8 cellular contexts compared by ENCODE assay signal in the genomic region with DNA sequence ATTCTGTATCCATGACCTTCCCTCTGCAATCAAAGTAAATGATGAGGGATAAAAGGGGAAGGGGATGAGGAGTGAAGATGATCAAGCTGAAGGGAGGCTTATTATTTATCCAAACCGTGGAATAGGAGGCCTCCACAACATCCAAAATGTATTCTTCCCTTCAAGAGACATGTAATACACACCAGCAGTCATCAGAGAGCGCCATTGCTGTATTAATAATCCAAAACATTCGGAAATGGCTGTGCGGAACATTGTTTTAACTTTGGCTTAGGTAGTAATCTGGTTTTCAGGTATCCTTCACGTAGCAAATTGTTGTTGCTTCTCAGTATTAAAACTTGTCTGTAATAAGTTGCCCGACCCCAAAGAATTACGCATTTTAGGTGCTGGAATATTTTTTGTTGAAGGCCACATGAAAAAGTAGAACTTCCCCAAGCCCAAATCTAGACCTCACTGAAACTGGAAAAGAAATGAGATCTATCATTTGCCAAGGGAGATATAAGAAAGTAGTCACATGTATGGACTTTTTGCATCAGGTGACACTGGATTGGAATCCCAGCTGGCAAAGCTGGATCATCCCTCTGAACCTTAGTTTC. TPM values are rescaled to one million over a fixed set of nuclear protein-coding genes. Genes with fewer than 3 reads are reported as not detected.
DNase-seq lines count a peak whose midpoint lies in the region; ATAC-seq and TF ChIP-seq lines count a peak whose summit lies in the region.

No MANE protein-coding gene starts in this region.

- peaks cover 32% of the 10 kb centered on the region for H3K4me1 Mint-ChIP-seq in CD4-positive, alpha-beta T cell (ENCODE audit: low read depth)
- peaks cover 37% of the 10 kb centered on the region for H3K4me1 Mint-ChIP-seq in GM23338
- peaks cover 24% of the 10 kb centered on the region for H3K4me1 Mint-ChIP-seq in activated CD8-positive, alpha-beta T cell treated with anti-CD3 and anti-CD28 coated beads, Interleukin-2, amount 10 ng/mL, durations not matched to agents 7 days and 5 days (ENCODE audit: low read depth)

- H3F3A ChIP-seq in GM23338 (replicated peaks; ENCODE audit: low read depth): no peaks in the 10 kb centered on the region

- WGBS in trophoblast cell (ENCODE audit: extremely low coverage, insufficient coverage, insufficient read length): no CpG with 5 or more reads among the region's 7 CpGs

- intact Hi-C loops in CD4-positive, alpha-beta T cell (cut with DNase I, micrococcal nuclease): loop anchor here (1.0 to 10.0 kb wide), 4 partner anchors 354 to 1318 kb away; a partner anchor contains a TSS

- POLR2A ChIA-PET in CD4-positive, alpha-beta T cell (lab: Charles Lee): interaction anchor here (0.7 to 1.4 kb wide), 2 partner anchors 269 to 306 kb away, joined by 4 read pairs; a partner anchor contains a TSS
- POLR2A ChIA-PET in activated CD8-positive, alpha-beta T cell treated with anti-CD3 and anti-CD28 coated beads, Interleukin-2, amount 10 ng/mL, durations not matched to agents 7 days and 5 days (lab: Charles Lee): no interaction called here

- H3K27me3 Mint-ChIP-seq in CD4-positive, alpha-beta T cell: no peaks in the 10 kb centered on the region
- peaks cover 10% of the 10 kb centered on the region for H3K27me3 Mint-ChIP-seq in GM23338 (ENCODE audit: insufficient read depth, low read depth, poor library complexity)
- no peaks in the 10 kb centered on the region for H3K27me3 Mint-ChIP-seq in activated CD8-positive, alpha-beta T cell treated with anti-CD3 and anti-CD28 coated beads, Interleukin-2, amount 10 ng/mL, durations not matched to agents 7 days and 5 days (ENCODE audit: low read depth)

- no peak overlapping the region for H3K4ac ChIP-seq in trophoblast cell (ENCODE audit: low read depth, low read length)

- H3K9me3 ChIP-seq in CD4-positive, alpha-beta T cell (ENCODE audit: control insufficient read depth, low read length): no peaks in the 10 kb centered on the region
- H3K9me3 ChIP-seq in trophoblast cell (ENCODE audit: insufficient read depth, low read depth, low read length): no peaks in the 10 kb centered on the region

- H4K8ac ChIP-seq in trophoblast cell (ENCODE audit: low read depth, low read length): no peak overlapping the region

- CTCF ChIA-PET in CD4-positive, alpha-beta T cell (lab: Charles Lee): interaction anchor here (2.0 to 3.7 kb wide), 3 partner anchors 46 to 355 kb away, joined by 6 to 17 read pairs (median 8); no protein-coding TSS in a partner anchor
- CTCF ChIA-PET in activated CD8-positive, alpha-beta T cell treated with anti-CD3 and anti-CD28 coated beads, Interleukin-2, amount 10 ng/mL, durations not matched to agents 7 days and 5 days (lab: Charles Lee): interaction anchor here (0.7 to 3.6 kb wide), 8 partner anchors 46 to 693 kb away, joined by 3 to 41 read pairs (median 4); no protein-coding TSS in a partner anchor

- no peak overlapping the region for H3K4me3 ChIP-seq in GM23338
- no peak overlapping the region for H3K4me3 ChIP-seq in trophoblast cell (ENCODE audit: low read depth, low read length)

- no peak overlapping the region for H3K18ac ChIP-seq in trophoblast cell (ENCODE audit: low read length)

- no peak overlapping the region for H3K23ac ChIP-seq in trophoblast cell (ENCODE audit: low read length)

- no peak overlapping the region for H4K91ac ChIP-seq in trophoblast cell (ENCODE audit: low read depth, low read length)

- peaks cover 21% of the 10 kb centered on the region for H3K79me2 ChIP-seq in GM23338 (replicated peaks; ENCODE audit: insufficient read depth)
- peaks cover 8% of the 10 kb centered on the region for H3K79me2 ChIP-seq in trophoblast cell (ENCODE audit: control insufficient read depth, insufficient read depth, low read length, poor library complexity)

- ATAC-seq in CD4-positive, alpha-beta T cell (ENCODE audit: poor library complexity): peak; percentile 9
- ATAC-seq in GM23338 (no peak), HG02970 (IDR thresholded peaks at IDR 0.05; ENCODE audit: low FRiP score, unreplicated experiment) (no peak), HG02759 (IDR thresholded peaks at IDR 0.05; ENCODE audit: unreplicated experiment) (no peak)
- ATAC-seq in activated CD8-positive, alpha-beta T cell treated with anti-CD3 and anti-CD28 coated beads, Interleukin-2, amount 10 ng/mL, durations not matched to agents 7 days and 5 days: no peak

- no peak overlapping the region for H2BK5ac ChIP-seq in trophoblast cell (ENCODE audit: low read depth, low read length, poor library complexity)

- H4K20me1 ChIP-seq in GM23338 (replicated peaks; ENCODE audit: insufficient read depth): peaks cover 11% of the 10 kb centered on the region; the same call in 1 of the 2 replicates

- H3K27ac Mint-ChIP-seq in CD4-positive, alpha-beta T cell: peak overlapping the region; percentile 48
- peak overlapping the region; percentile 41 for H3K27ac Mint-ChIP-seq in GM23338
- H3K27ac Mint-ChIP-seq in activated CD8-positive, alpha-beta T cell treated with anti-CD3 and anti-CD28 coated beads, Interleukin-2, amount 10 ng/mL, durations not matched to agents 7 days and 5 days: no peak overlapping the region

- peak overlapping the region; percentile 36 for H3K4me3 Mint-ChIP-seq in CD4-positive, alpha-beta T cell
- H3K4me3 Mint-ChIP-seq in GM23338: no peak overlapping the region
- no peak overlapping the region for H3K4me3 Mint-ChIP-seq in activated CD8-positive, alpha-beta T cell treated with anti-CD3 and anti-CD28 coated beads, Interleukin-2, amount 10 ng/mL, durations not matched to agents 7 days and 5 days

- H3K27me3 ChIP-seq in CD4-positive, alpha-beta T cell (ENCODE audit: control insufficient read depth, insufficient read depth, low read length): no peaks in the 10 kb centered on the region
- H3K27me3 ChIP-seq in GM23338 (ENCODE audit: insufficient read depth) (no peaks in the 10 kb centered on the region), trophoblast cell (ENCODE audit: insufficient read depth, low read length) (no peaks in the 10 kb centered on the region)

- no peak overlapping the region for H2AK5ac ChIP-seq in trophoblast cell (ENCODE audit: low read length)

- TF ChIP-seq CTCF in CD4-positive, alpha-beta T cell (IDR thresholded peaks at IDR 0.05): peak; percentile 82
- TF ChIP-seq CTCF in GM23338 (conservative IDR thresholded peaks at IDR 0.05; ENCODE audit: low read depth in 2 of 2): peak; percentile 87 to 89

- H3K4me2 ChIP-seq in GM23338: no peak overlapping the region
- H3K4me2 ChIP-seq in trophoblast cell (ENCODE audit: low read length): no peak overlapping the region

- H3K36me3 ChIP-seq in GM23338 (ENCODE audit: insufficient read depth) (no peaks in the 10 kb centered on the region), trophoblast cell (ENCODE audit: control insufficient read depth in 1 of 2, insufficient read depth in 2 of 2, low read length in 2 of 2) (peaks cover 0 to 2% of the 10 kb centered on the region in 2 experiments)

- no peak overlapping the region for H4K12ac ChIP-seq in trophoblast cell (ENCODE audit: low read depth, low read length)

- no peak overlapping the region for H3K14ac ChIP-seq in trophoblast cell (ENCODE audit: low read length)

- peaks cover 25% of the 10 kb centered on the region for H3K4me1 ChIP-seq in GM23338 (ENCODE audit: insufficient read depth)
- peaks cover 2 to 8% of the 10 kb centered on the region in 2 experiments for H3K4me1 ChIP-seq in trophoblast cell (ENCODE audit: control insufficient read depth in 1 of 2, insufficient read depth in 2 of 2, low read length in 2 of 2)

- H2BK120ac ChIP-seq in trophoblast cell (ENCODE audit: insufficient read depth, low read length, poor library complexity): no peak overlapping the region

- peaks cover 5% of the 10 kb centered on the region for H3K79me1 ChIP-seq in trophoblast cell (ENCODE audit: low read length)

- H2AFZ ChIP-seq in GM23338: peak overlapping the region; percentile 11; the same call in 1 of the 2 replicates
- no peak overlapping the region for H2AFZ ChIP-seq in trophoblast cell (ENCODE audit: insufficient read depth, low read length, poor library complexity)

- no peaks in the 10 kb centered on the region for H3K9me3 Mint-ChIP-seq in CD4-positive, alpha-beta T cell
- no peaks in the 10 kb centered on the region for H3K9me3 Mint-ChIP-seq in GM23338
- no peaks in the 10 kb centered on the region for H3K9me3 Mint-ChIP-seq in activated CD8-positive, alpha-beta T cell treated with anti-CD3 and anti-CD28 coated beads, Interleukin-2, amount 10 ng/mL, durations not matched to agents 7 days and 5 days (ENCODE audit: insufficient read depth)

- H3K36me3 Mint-ChIP-seq in CD4-positive, alpha-beta T cell (ENCODE audit: low read depth): peaks cover 13% of the 10 kb centered on the region
- H3K36me3 Mint-ChIP-seq in GM23338 (ENCODE audit: low read depth): no peaks in the 10 kb centered on the region
- peaks cover 9% of the 10 kb centered on the region for H3K36me3 Mint-ChIP-seq in activated CD8-positive, alpha-beta T cell treated with anti-CD3 and anti-CD28 coated beads, Interleukin-2, amount 10 ng/mL, durations not matched to agents 7 days and 5 days (ENCODE audit: low read depth)

- no peaks in the 10 kb centered on the region for H3K9me2 ChIP-seq in GM23338 (ENCODE audit: insufficient read depth)

- no peak overlapping the region for H3K9ac ChIP-seq in trophoblast cell (ENCODE audit: low read length)

- H3K27ac ChIP-seq in CD4-positive, alpha-beta T cell (ENCODE audit: low read depth, low read length): no peak overlapping the region
- H3K27ac ChIP-seq in GM23338 (ENCODE audit: low read depth) (no peak overlapping the region), trophoblast cell (ENCODE audit: low read depth, low read length) (no peak overlapping the region)

- peak in 7 of 10 experiments; percentile 7 to 38 (median 26) for DNase-seq in CD4-positive, alpha-beta T cell
- DNase-seq in GM23338 (ENCODE audit: low spot score) (peak; percentile 79), NCI-H69 (lab: John Stamatoyannopoulos, UW) (peak; percentile 67), fibroblast of peridontal ligament (ENCODE audit: extremely low read depth) (peak; percentile 75), trophoblast cell (peak; percentile 50 to 85)
- peak; percentile 56 for DNase-seq in activated CD8-positive, alpha-beta T cell treated with anti-CD3 and anti-CD28 coated beads, Interleukin-2, amount 10 ng/mL, durations not matched to agents 7 days and 5 days

- H2BK12ac ChIP-seq in trophoblast cell (ENCODE audit: low read length): no peak overlapping the region

TF ChIP-seq in GM23338, 12 proteins besides CTCF, POLR2A, EP300 and RAD21 (continues in another document):
- no peak for TF ChIP-seq POLR2AphosphoS5 (IDR thresholded peaks at IDR 0.05; ENCODE audit: low read depth)

RNA-seq across cellular contexts. Expression of a gene that starts 2.6 kb away (rescaled TPM):
- total RNA-seq in CD4-positive, alpha-beta T cell: 10 to 100 TPM; 20.6 to 20.9 TPM
- 135 and 141 TPM in 2 replicates for total RNA-seq in GM23338 (2014; rRNA removed; shearing (Covaris generic))
- 92.7 and 94.7 TPM in 2 replicates for polyA plus RNA-seq in GM23338 (2016; fragmentation: Nextera tagmentation; extraction: Ambion mirVana)
- total RNA-seq in activated CD8-positive, alpha-beta T cell treated with anti-CD3 and anti-CD28 coated beads, Interleukin-2, amount 10 ng/mL, durations not matched to agents 7 days and 5 days: 10 to 100 TPM; 14.0 to 20.3 TPM
- 58.2 and 60.5 TPM in 2 replicates for polyA plus RNA-seq in trophoblast cell (2013)

Comparison
In these comparisons a context has a peak if more than half of its experiments do, and no peak if none do; other contexts are left out.
1. DNase-seq: peak in every context shown above with its lines; median percentile 79 in GM23338; 75 in fibroblast of peridontal ligament; 68 in trophoblast cell; 67 in NCI-H69; 56 in activated CD8-positive, alpha-beta T cell treated with anti-CD3 and anti-CD28 coated beads, Interleukin-2, amount 10 ng/mL, durations not matched to agents 7 days and 5 days; 26 in CD4-positive, alpha-beta T cell.